2 cellular contexts compared by ENCODE assay signal in the genomic region with DNA sequence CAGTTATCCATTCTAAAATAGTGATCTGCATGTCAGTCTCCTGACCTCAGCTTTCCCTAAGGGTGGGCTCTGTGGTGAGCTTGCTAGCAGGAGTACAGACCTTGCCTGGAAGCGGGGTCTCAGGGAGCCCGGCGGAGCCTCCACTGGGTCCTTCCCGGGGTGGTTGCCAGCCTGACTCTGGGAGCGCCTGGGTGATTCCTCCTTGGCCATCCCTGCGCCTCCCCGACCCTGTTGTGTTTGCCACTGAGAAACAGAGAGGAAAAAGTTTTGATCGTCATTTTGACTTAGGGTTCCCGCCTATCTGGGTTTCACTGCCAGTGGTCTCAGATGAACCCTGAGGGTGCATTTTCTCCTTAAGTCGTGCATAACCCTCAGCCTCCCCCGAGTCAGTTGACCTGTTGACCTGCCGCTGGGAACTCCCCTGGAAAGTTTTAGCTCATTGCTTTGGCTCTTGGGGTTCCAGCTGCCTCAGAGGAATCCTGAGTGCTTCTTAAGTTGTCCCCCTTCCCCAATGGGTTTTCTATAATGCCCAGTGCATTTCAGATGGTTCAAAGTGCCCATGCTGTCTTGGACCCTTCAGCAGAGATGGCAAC.
TF ChIP-seq lines count a peak whose summit lies in the region.

No MANE protein-coding gene starts in this region.

TF ChIP-seq in SK-N-SH, 30 proteins besides CTCF, POLR2A, EP300 and RAD21 (continued from another document):
- no peak for TF ChIP-seq RCOR1 (IDR thresholded peaks at IDR 0.05; ENCODE audit: low read length)
- TF ChIP-seq FOXJ3 (CRISPR knock-in tag; IDR thresholded peaks at IDR 0.05): no peak

TF ChIP-seq in SK-N-SH treated with all-trans-retinoic acid at 6 μM for 48 hours, 23 proteins besides CTCF, POLR2A, EP300 and RAD21 (continued from another document):
- TF ChIP-seq, protein P1, sequence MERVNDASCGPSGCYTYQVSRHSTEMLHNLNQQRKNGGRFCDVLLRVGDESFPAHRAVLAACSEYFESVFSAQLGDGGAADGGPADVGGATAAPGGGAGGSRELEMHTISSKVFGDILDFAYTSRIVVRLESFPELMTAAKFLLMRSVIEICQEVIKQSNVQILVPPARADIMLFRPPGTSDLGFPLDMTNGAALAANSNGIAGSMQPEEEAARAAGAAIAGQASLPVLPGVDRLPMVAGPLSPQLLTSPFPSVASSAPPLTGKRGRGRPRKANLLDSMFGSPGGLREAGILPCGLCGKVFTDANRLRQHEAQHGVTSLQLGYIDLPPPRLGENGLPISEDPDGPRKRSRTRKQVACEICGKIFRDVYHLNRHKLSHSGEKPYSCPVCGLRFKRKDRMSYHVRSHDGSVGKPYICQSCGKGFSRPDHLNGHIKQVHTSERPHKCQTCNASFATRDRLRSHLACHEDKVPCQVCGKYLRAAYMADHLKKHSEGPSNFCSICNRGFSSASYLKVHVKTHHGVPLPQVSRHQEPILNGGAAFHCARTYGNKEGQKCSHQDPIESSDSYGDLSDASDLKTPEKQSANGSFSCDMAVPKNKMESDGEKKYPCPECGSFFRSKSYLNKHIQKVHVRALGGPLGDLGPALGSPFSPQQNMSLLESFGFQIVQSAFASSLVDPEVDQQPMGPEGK (CRISPR knock-in tag; IDR thresholded peaks at IDR 0.05; ENCODE audit: borderline replicate concordance): no peak
- TF ChIP-seq CSDC2 (CRISPR knock-in tag; IDR thresholded peaks at IDR 0.05): no peak
- TF ChIP-seq ZNF8 (CRISPR knock-in tag; IDR thresholded peaks at IDR 0.05): no peak
